ENCODE assay signal across 1 cellular context in the genomic region with DNA sequence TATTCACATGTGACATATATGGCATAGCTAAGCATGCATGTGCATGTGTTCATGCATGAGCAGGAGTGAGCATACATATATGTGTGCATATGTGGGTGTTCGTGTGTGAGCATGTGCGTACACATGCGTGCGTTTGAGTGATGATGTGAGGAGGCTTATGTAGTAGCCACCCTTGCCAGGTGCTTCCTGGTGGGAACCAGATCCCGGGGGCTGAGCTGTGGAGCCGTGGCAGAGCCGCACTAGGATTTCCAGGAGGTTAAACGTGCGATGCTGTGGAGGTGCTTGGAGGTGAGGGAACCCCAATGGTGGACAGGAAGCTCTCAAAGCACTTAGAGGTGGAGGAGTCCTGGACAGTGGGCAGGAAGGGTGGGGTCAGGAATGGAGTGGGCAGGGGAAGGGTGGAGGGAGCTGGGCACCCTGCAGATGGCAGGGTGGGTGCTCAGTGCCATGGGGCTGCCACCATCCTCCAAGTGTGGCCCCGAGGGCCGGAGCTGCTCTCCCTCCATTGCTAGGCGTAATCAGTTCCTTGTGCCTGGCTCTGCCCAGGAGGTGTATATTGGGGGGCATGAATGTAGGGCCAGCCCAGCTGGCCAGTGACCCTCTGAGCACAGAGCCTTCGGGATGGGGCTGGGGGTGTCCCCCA.
TF ChIP-seq lines count a peak whose summit lies in the region.

No MANE protein-coding gene starts in this region.

TF ChIP-seq in IMR-90, 13 proteins besides CTCF, POLR2A, EP300 and RAD21:
- TF ChIP-seq RCOR1 (IDR thresholded peaks at IDR 0.05; ENCODE audit: insufficient replicate concordance, low read length) = no peak
- TF ChIP-seq, protein P1, sequence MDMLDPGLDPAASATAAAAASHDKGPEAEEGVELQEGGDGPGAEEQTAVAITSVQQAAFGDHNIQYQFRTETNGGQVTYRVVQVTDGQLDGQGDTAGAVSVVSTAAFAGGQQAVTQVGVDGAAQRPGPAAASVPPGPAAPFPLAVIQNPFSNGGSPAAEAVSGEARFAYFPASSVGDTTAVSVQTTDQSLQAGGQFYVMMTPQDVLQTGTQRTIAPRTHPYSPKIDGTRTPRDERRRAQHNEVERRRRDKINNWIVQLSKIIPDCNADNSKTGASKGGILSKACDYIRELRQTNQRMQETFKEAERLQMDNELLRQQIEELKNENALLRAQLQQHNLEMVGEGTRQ (IDR thresholded peaks at IDR 0.05; ENCODE audit: low read depth, low read length) = no peak
- TF ChIP-seq SMC3 (IDR thresholded peaks at IDR 0.05; ENCODE audit: low read depth, low read length) = no peak
- TF ChIP-seq MAZ (IDR thresholded peaks at IDR 0.05; ENCODE audit: borderline replicate concordance, low read depth, low read length) = no peak
- no peak for TF ChIP-seq CHD1 (IDR thresholded peaks at IDR 0.05; ENCODE audit: low read depth, low read length)
- TF ChIP-seq CEBPB (IDR thresholded peaks at IDR 0.05; ENCODE audit: low read depth, low read length) = no peak
- TF ChIP-seq FOS (IDR thresholded peaks at IDR 0.05; ENCODE audit: low read depth, low read length) = no peak
- TF ChIP-seq BHLHE40 (IDR thresholded peaks at IDR 0.05; ENCODE audit: low read depth, low read length) = no peak
- TF ChIP-seq MXI1 (IDR thresholded peaks at IDR 0.05; ENCODE audit: borderline replicate concordance, low read depth, low read length) = no peak
- TF ChIP-seq, protein P2, sequence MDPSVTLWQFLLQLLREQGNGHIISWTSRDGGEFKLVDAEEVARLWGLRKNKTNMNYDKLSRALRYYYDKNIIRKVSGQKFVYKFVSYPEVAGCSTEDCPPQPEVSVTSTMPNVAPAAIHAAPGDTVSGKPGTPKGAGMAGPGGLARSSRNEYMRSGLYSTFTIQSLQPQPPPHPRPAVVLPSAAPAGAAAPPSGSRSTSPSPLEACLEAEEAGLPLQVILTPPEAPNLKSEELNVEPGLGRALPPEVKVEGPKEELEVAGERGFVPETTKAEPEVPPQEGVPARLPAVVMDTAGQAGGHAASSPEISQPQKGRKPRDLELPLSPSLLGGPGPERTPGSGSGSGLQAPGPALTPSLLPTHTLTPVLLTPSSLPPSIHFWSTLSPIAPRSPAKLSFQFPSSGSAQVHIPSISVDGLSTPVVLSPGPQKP (IDR thresholded peaks at IDR 0.05; ENCODE audit: borderline replicate concordance, low read depth, low read length) = no peak
- no peak for TF ChIP-seq RFX5 (IDR thresholded peaks at IDR 0.05; ENCODE audit: low read depth, low read length)
- TF ChIP-seq NFE2L2 (IDR thresholded peaks at IDR 0.05; ENCODE audit: low read depth, low read length) = no peak
- TF ChIP-seq MAFK (IDR thresholded peaks at IDR 0.05; ENCODE audit: low read depth, low read length) = no peak
TF ChIP-seq in IMR-90: peak in this region for 0.
